1 cellular context compared by ENCODE assay signal in the genomic region with DNA sequence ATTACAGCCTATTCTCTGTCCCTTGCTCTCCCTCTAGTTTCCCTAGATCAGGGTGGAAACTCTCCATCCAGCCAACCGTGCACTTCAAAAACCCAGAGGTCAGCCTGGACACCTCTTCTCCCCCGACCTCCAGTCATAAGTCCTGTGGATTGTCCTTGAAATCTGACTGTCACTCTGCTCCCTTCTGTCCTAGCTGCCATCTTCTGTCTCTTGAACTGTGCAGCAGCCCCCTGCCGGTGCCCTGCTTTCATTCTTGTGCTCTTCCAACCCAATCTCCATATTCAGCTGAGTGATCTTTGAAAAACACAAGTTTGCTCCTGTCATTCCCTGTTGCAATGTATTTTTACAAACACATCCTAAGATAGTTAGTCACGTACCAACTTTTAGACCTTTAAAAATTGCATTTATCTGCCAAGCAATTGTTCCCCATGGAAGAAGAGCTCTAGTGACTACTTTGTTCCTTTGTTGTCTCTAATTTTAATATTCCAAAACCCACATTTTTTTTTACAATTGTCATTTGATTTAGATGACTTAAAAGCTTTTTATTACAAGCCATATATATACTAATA.
TF ChIP-seq lines count a peak whose summit lies in the region.

No MANE protein-coding gene starts in this region.

TF ChIP-seq in GM23338, 12 proteins besides CTCF, POLR2A, EP300 and RAD21 (continued from another document):
- no peak for TF ChIP-seq POLR2AphosphoS5 (IDR thresholded peaks at IDR 0.05; ENCODE audit: low read depth)
- TF ChIP-seq, protein P1, sequence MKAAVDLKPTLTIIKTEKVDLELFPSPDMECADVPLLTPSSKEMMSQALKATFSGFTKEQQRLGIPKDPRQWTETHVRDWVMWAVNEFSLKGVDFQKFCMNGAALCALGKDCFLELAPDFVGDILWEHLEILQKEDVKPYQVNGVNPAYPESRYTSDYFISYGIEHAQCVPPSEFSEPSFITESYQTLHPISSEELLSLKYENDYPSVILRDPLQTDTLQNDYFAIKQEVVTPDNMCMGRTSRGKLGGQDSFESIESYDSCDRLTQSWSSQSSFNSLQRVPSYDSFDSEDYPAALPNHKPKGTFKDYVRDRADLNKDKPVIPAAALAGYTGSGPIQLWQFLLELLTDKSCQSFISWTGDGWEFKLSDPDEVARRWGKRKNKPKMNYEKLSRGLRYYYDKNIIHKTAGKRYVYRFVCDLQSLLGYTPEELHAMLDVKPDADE (IDR thresholded peaks at IDR 0.05), result no peak
- no peak for TF ChIP-seq STAT1 (IDR thresholded peaks at IDR 0.05; ENCODE audit: unreplicated experiment)
- TF ChIP-seq EZH2 (IDR thresholded peaks at IDR 0.05; ENCODE audit: low read depth, unreplicated experiment), result no peak
- TF ChIP-seq CREB1 (CRISPR knock-in tag; IDR thresholded peaks at IDR 0.05; ENCODE audit: low read depth), result no peak
- TF ChIP-seq NANOG (IDR thresholded peaks at IDR 0.05; ENCODE audit: borderline replicate concordance), result no peak
- TF ChIP-seq ZNF331 (CRISPR knock-in tag; IDR thresholded peaks at IDR 0.05; ENCODE audit: low read depth), result no peak
- TF ChIP-seq EZH2phosphoT487 (IDR thresholded peaks at IDR 0.05; ENCODE audit: unreplicated experiment), result no peak
- no peak for TF ChIP-seq ZNF114 (CRISPR knock-in tag; IDR thresholded peaks at IDR 0.05)
- no peak for TF ChIP-seq JUNB (IDR thresholded peaks at IDR 0.05; ENCODE audit: unreplicated experiment)
- TF ChIP-seq, protein P2, sequence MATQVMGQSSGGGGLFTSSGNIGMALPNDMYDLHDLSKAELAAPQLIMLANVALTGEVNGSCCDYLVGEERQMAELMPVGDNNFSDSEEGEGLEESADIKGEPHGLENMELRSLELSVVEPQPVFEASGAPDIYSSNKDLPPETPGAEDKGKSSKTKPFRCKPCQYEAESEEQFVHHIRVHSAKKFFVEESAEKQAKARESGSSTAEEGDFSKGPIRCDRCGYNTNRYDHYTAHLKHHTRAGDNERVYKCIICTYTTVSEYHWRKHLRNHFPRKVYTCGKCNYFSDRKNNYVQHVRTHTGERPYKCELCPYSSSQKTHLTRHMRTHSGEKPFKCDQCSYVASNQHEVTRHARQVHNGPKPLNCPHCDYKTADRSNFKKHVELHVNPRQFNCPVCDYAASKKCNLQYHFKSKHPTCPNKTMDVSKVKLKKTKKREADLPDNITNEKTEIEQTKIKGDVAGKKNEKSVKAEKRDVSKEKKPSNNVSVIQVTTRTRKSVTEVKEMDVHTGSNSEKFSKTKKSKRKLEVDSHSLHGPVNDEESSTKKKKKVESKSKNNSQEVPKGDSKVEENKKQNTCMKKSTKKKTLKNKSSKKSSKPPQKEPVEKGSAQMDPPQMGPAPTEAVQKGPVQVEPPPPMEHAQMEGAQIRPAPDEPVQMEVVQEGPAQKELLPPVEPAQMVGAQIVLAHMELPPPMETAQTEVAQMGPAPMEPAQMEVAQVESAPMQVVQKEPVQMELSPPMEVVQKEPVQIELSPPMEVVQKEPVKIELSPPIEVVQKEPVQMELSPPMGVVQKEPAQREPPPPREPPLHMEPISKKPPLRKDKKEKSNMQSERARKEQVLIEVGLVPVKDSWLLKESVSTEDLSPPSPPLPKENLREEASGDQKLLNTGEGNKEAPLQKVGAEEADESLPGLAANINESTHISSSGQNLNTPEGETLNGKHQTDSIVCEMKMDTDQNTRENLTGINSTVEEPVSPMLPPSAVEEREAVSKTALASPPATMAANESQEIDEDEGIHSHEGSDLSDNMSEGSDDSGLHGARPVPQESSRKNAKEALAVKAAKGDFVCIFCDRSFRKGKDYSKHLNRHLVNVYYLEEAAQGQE (IDR thresholded peaks at IDR 0.05; ENCODE audit: unreplicated experiment), result no peak
